30 cellular contexts compared by ENCODE assay signal in the genomic region with DNA sequence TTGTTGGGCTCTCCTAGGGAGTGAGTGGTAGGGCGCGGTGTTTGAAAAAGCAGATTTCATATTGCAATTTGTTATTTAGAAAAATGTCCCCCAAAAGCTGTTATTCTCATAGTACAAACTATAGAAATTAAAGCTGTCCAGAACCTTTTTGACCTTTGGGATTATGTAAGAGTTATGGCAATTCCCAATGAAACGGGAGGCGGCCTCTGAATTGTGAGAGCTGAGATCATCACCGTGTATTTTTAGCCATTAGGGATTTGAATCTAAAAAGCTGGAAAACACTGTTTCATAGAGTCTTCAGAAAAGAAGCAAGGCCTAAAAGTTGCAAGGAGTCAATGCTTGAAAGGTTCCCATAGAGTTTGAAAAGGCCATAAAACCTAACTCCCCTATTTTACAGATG. TPM values are rescaled to one million over a fixed set of nuclear protein-coding genes. Genes with fewer than 3 reads are reported as not detected.
DNase-seq lines count a peak whose midpoint lies in the region; ATAC-seq and TF ChIP-seq lines count a peak whose summit lies in the region.
"Had no signal": no experiment of that assay in that cellular context is flagged by ENCODE, and none has a peak within 500 bp of the region (broad histone marks: within the 10 kb centered on the region; RNA-seq: fewer than 3 reads in every experiment).

No MANE protein-coding gene starts in this region.

- intact Hi-C loops in Right ventricle myocardium inferior (cut with DNase I) (loop anchor here (5.0 kb wide), 1 partner anchor 145 kb away; a partner anchor contains a TSS), cardiac septum (cut with DNase I) (no loop called here), heart left ventricle (cut with DNase I) (loop anchor here in 1 of 10 donors (5.0 kb wide), 1 partner anchor 145 kb away; a partner anchor contains a TSS), sciatic nerve (cut with DNase I) (no loop called here)

- DNase-seq in Right ventricle myocardium inferior (ENCODE audit: missing footprints) (no peak), cardiac septum (ENCODE audit: low spot score) (no peak), heart left ventricle (no peak), sciatic nerve (ENCODE audit: low spot score) (no peak), epidermal melanocyte (ENCODE audit: insufficient read length, low spot score) (no peak), NCI-H187 (lab: John Stamatoyannopoulos, UW) (no peak)
- no peak for DNase-seq in naive thymus-derived CD8-positive, alpha-beta T cell
- DNase-seq: ACHN; BE2C; CD8-positive, alpha-beta memory T cell; DMS 273 treated with DMSO at 0.1 percent for 48 hours; DMS79; EL; GDM1; HFFc6; KBM-7; MV-4-11; NCI-H1105; NCI-H2081; NCI-H2171; NCI-H226; NCI-H510A; NCI-H69; RPMI8226; SHP77 treated with DMSO at 0.1 percent for 48 hours had no signal

- H3K9me3 ChIP-seq in heart left ventricle: no peaks in the 10 kb centered on the region
- H3K9me3 ChIP-seq: BE2C, HAP-1 had no signal

- H3K4me1 ChIP-seq in heart left ventricle: peaks cover 0 to 45% (median 14%) of the 10 kb centered on the region in 12 donors
- H3K4me1 ChIP-seq: BE2C, HAP-1 had no signal

- H3K4me1 Mint-ChIP-seq in naive thymus-derived CD8-positive, alpha-beta T cell: no peaks in the 10 kb centered on the region
- H3K4me1 Mint-ChIP-seq: CD14-positive monocyte; CD8-positive, alpha-beta memory T cell; GM23338 had no signal

- WGBS in heart left ventricle, 4 donors: 40 to 55% (median 44%) methylated on average over 5 of the region's 5 CpGs

- TF ChIP-seq CTCF in heart left ventricle (IDR thresholded peaks at IDR 0.05): no peak

- no peak overlapping the region for H3K4me3 Mint-ChIP-seq in naive thymus-derived CD8-positive, alpha-beta T cell
- H3K4me3 Mint-ChIP-seq: CD14-positive monocyte; CD8-positive, alpha-beta memory T cell; GM23338; HFFc6 had no signal

- peak; percentile 3 for ATAC-seq in Right ventricle myocardium inferior
- ATAC-seq in heart left ventricle: peak in 3 of 4 donors; percentile 26 to 42 (median 30)
- peak; percentile 55 for ATAC-seq in sciatic nerve
- ATAC-seq in naive thymus-derived CD8-positive, alpha-beta T cell: no peak
- ATAC-seq: GM12878, GM23338 had no signal

- H3K36me3 ChIP-seq in heart left ventricle: no peaks in the 10 kb centered on the region
- H3K36me3 ChIP-seq: BE2C, HAP-1 had no signal

- no peaks in the 10 kb centered on the region for H3K27me3 ChIP-seq in heart left ventricle
- H3K27me3 ChIP-seq: BE2C had no signal

- no peak for TF ChIP-seq POLR2A in heart left ventricle (IDR thresholded peaks at IDR 0.05)

- POLR2A ChIA-PET in naive thymus-derived CD8-positive, alpha-beta T cell (lab: Charles Lee): no interaction called here

- H3K27ac ChIP-seq in heart left ventricle: peak overlapping the region; percentile 36 to 94 (median 75)
- H3K27ac ChIP-seq: 22Rv1 had no signal

- H3K4me3 ChIP-seq in heart left ventricle: no peak overlapping the region
- H3K4me3 ChIP-seq: GM12878, GM23338, HAP-1 had no signal

- peaks cover 0 to under 1% (median 0%) of the 10 kb centered on the region in 3 donors for H3K36me3 Mint-ChIP-seq in naive thymus-derived CD8-positive, alpha-beta T cell
- H3K36me3 Mint-ChIP-seq: CD14-positive monocyte; CD8-positive, alpha-beta memory T cell had no signal

- H3K27me3 Mint-ChIP-seq in naive thymus-derived CD8-positive, alpha-beta T cell: peaks cover 0 to 4% (median 0%) of the 10 kb centered on the region in 5 donors

- no peak overlapping the region for H3K27ac Mint-ChIP-seq in naive thymus-derived CD8-positive, alpha-beta T cell
- H3K27ac Mint-ChIP-seq: CD14-positive monocyte; CD8-positive, alpha-beta memory T cell; GM23338; HFFc6 had no signal

- peaks cover 0 to 12% (median 0%) of the 10 kb centered on the region in 9 donors for H3K9me3 Mint-ChIP-seq in naive thymus-derived CD8-positive, alpha-beta T cell
- H3K9me3 Mint-ChIP-seq: CD8-positive, alpha-beta memory T cell; GM23338; HFFc6 had no signal

RNA-seq across cellular contexts. Expression of a gene that starts 38.6 kb away (rescaled TPM):
- total RNA-seq in Right ventricle myocardium inferior (45.9 TPM), cardiac septum (18.6 TPM), heart left ventricle (10 to 100 TPM; 20.0 to 42.2 (median 25.4) TPM), sciatic nerve (16.4 TPM)
- 10 to 100 TPM; 22.5 to 26.3 TPM for polyA plus RNA-seq in heart left ventricle
- 10 to 100 TPM; 19.0 to 20.4 TPM for total RNA-seq in naive thymus-derived CD8-positive, alpha-beta T cell
- polyA plus RNA-seq in naive thymus-derived CD8-positive, alpha-beta T cell: 10 to 100 TPM; 49.3 to 62.5 (median 51.9) TPM

Comparison
In these comparisons a context has a peak if more than half of its experiments do, and no peak if none do; other contexts are left out.
1. ATAC-seq: peak in Right ventricle myocardium inferior (single experiment), heart left ventricle (3 of 4) and sciatic nerve (single experiment); none in naive thymus-derived CD8-positive, alpha-beta T cell (0 of 2).